8 cellular contexts compared by ENCODE assay signal in genomic region chr22:20606041-20606783, GRCh38.
DNase-seq lines count a peak whose midpoint lies in the region; ATAC-seq and TF ChIP-seq lines count a peak whose summit lies in the region.

No MANE protein-coding gene starts in this region.

- TF ChIP-seq POLR2A in GM18505 (IDR thresholded peaks at IDR 0.05; ENCODE audit: borderline replicate concordance, extremely low read depth, insufficient read depth, insufficient read length) = no peak

- H3K79me2 ChIP-seq in KMS-11 (ENCODE audit: insufficient read depth, low read depth) = no peaks in the 10 kb centered on the region

- no peaks in the 10 kb centered on the region for H3K36me3 ChIP-seq in KMS-11 (ENCODE audit: insufficient read depth)
- no peaks in the 10 kb centered on the region for H3K36me3 ChIP-seq in aorta (ENCODE audit: control insufficient read depth in 1 of 2, insufficient read depth in 2 of 2, low read length in 1 of 2)

- no peak for ATAC-seq in aorta (ENCODE audit: low FRiP score)
- ATAC-seq in GM18505 (IDR thresholded peaks at IDR 0.05; ENCODE audit: unreplicated experiment) = no peak

- TF ChIP-seq CTCF in KMS-11 (conservative IDR thresholded peaks at IDR 0.05; ENCODE audit: low read depth, low read length) (peak; percentile 77), retinal pigment epithelial cell (conservative IDR thresholded peaks at IDR 0.05; ENCODE audit: low read depth, low read length) (peak; percentile 91)

- DNase-seq in DMS53 (lab: John Stamatoyannopoulos, UW) (peak; percentile 87), RPMI7951 (ENCODE audit: low read depth) (peak; percentile 34), glomerular endothelial cell (ENCODE audit: extremely low read depth, low read depth, low spot score) (peak; percentile 9), retinal pigment epithelial cell (ENCODE audit: low read depth) (peak; percentile 10), aorta (no peak)
- DNase-seq in activated T-helper 1 cell treated with anti-CD3 and anti-CD28 coated beads, Interleukin-12 subunit alpha, Interleukin-12 subunit beta, Interleukin-2, Interleukin-4 antibody, amounts not matched to agents 30 ng/mL and 10 ng/mL and 1 ng/mL, durations not matched to agents 14 hours and 24 hours and 36 hours (ENCODE audit: low spot score) = peak; percentile 42

- 45 to 48% methylated on average over 13 of the region's 13 CpGs for WGBS in aorta, 2 donors

- no peaks in the 10 kb centered on the region for H3K27me3 ChIP-seq in KMS-11 (ENCODE audit: insufficient read depth, low read depth)
- no peaks in the 10 kb centered on the region for H3K27me3 ChIP-seq in aorta (ENCODE audit: control insufficient read depth in 1 of 2, insufficient read depth in 2 of 2, low read length in 1 of 2)

- no peak overlapping the region for H3K4me3 Mint-ChIP-seq in activated T-helper 1 cell treated with anti-CD3 and anti-CD28 coated beads, Interleukin-12 subunit alpha, Interleukin-12 subunit beta, Interleukin-2, Interleukin-4 antibody, amounts not matched to agents 30 ng/mL and 10 ng/mL and 1 ng/mL, durations not matched to agents 14 hours and 24 hours and 36 hours

- H4K20me1 ChIP-seq in KMS-11 (ENCODE audit: insufficient read depth) = no peaks in the 10 kb centered on the region

- peaks cover 13% of the 10 kb centered on the region for H3K4me1 ChIP-seq in KMS-11 (ENCODE audit: low read depth, poor library complexity, severe bottlenecking)
- H3K4me1 ChIP-seq in aorta (ENCODE audit: control insufficient read depth in 1 of 2, insufficient read depth in 2 of 2, low read length in 2 of 2) = no peaks in the 10 kb centered on the region

- peaks cover 4% of the 10 kb centered on the region for H3K27me3 Mint-ChIP-seq in activated T-helper 1 cell treated with anti-CD3 and anti-CD28 coated beads, Interleukin-12 subunit alpha, Interleukin-12 subunit beta, Interleukin-2, Interleukin-4 antibody, amounts not matched to agents 30 ng/mL and 10 ng/mL and 1 ng/mL, durations not matched to agents 14 hours and 24 hours and 36 hours (ENCODE audit: insufficient read depth)

- no peak overlapping the region for H3K27ac ChIP-seq in KMS-11
- no peak overlapping the region for H3K27ac ChIP-seq in aorta (ENCODE audit: low read depth in 1 of 2, low read length in 2 of 2)

- H3K4me3 ChIP-seq in KMS-11 (IDR thresholded peaks at IDR 0.05; ENCODE audit: insufficient read depth, low read depth, low read length) (no peak overlapping the region), retinal pigment epithelial cell (ENCODE audit: low read length) (no peak overlapping the region), aorta (ENCODE audit: low read length in 2 of 2) (no peak overlapping the region)

- 0 out of 2 replicates have a peak overlapping the region, but pooled peaks have one; percentile 13 for H3K4me2 ChIP-seq in KMS-11

- no peaks in the 10 kb centered on the region for H3K9me3 ChIP-seq in aorta (ENCODE audit: control insufficient read depth, low read length)

- no peaks in the 10 kb centered on the region for H3K9me3 Mint-ChIP-seq in activated T-helper 1 cell treated with anti-CD3 and anti-CD28 coated beads, Interleukin-12 subunit alpha, Interleukin-12 subunit beta, Interleukin-2, Interleukin-4 antibody, amounts not matched to agents 30 ng/mL and 10 ng/mL and 1 ng/mL, durations not matched to agents 14 hours and 24 hours and 36 hours

- no peaks in the 10 kb centered on the region for H3K36me3 Mint-ChIP-seq in activated T-helper 1 cell treated with anti-CD3 and anti-CD28 coated beads, Interleukin-12 subunit alpha, Interleukin-12 subunit beta, Interleukin-2, Interleukin-4 antibody, amounts not matched to agents 30 ng/mL and 10 ng/mL and 1 ng/mL, durations not matched to agents 14 hours and 24 hours and 36 hours (ENCODE audit: low read depth)

- no peak overlapping the region for H3K9ac ChIP-seq in KMS-11

- peak overlapping the region; percentile 28; the same call in 1 of the 2 replicates for H2AFZ ChIP-seq in KMS-11 (ENCODE audit: low read depth)

- no peak overlapping the region for H3K27ac Mint-ChIP-seq in activated T-helper 1 cell treated with anti-CD3 and anti-CD28 coated beads, Interleukin-12 subunit alpha, Interleukin-12 subunit beta, Interleukin-2, Interleukin-4 antibody, amounts not matched to agents 30 ng/mL and 10 ng/mL and 1 ng/mL, durations not matched to agents 14 hours and 24 hours and 36 hours

- intact Hi-C loops in activated T-helper 1 cell treated with anti-CD3 and anti-CD28 coated beads, Interleukin-12 subunit alpha, Interleukin-12 subunit beta, Interleukin-2, Interleukin-4 antibody, amounts not matched to agents 30 ng/mL and 10 ng/mL and 1 ng/mL, durations not matched to agents 14 hours and 24 hours and 36 hours (cut with micrococcal nuclease) = loop anchor here (1.0 to 2.0 kb wide), 4 partner anchors 18 to 187 kb away; no protein-coding TSS in a partner anchor
- intact Hi-C loops in aorta (cut with DNase I) = no loop called here

- H3K4me1 Mint-ChIP-seq in activated T-helper 1 cell treated with anti-CD3 and anti-CD28 coated beads, Interleukin-12 subunit alpha, Interleukin-12 subunit beta, Interleukin-2, Interleukin-4 antibody, amounts not matched to agents 30 ng/mL and 10 ng/mL and 1 ng/mL, durations not matched to agents 14 hours and 24 hours and 36 hours (ENCODE audit: low read depth) = no peaks in the 10 kb centered on the region

Comparison
In these comparisons a context has a peak if more than half of its experiments do, and no peak if none do; other contexts are left out.
1. DNase-seq: peak in DMS53 (single experiment), RPMI7951 (single experiment), activated T-helper 1 cell treated with anti-CD3 and anti-CD28 coated beads, Interleukin-12 subunit alpha, Interleukin-12 subunit beta, Interleukin-2, Interleukin-4 antibody, amounts not matched to agents 30 ng/mL and 10 ng/mL and 1 ng/mL, durations not matched to agents 14 hours and 24 hours and 36 hours (single experiment), glomerular endothelial cell (single experiment) and retinal pigment epithelial cell (single experiment); none in aorta (0 of 2).